ENCODE assay signal across 8 cellular contexts in the genomic region with DNA sequence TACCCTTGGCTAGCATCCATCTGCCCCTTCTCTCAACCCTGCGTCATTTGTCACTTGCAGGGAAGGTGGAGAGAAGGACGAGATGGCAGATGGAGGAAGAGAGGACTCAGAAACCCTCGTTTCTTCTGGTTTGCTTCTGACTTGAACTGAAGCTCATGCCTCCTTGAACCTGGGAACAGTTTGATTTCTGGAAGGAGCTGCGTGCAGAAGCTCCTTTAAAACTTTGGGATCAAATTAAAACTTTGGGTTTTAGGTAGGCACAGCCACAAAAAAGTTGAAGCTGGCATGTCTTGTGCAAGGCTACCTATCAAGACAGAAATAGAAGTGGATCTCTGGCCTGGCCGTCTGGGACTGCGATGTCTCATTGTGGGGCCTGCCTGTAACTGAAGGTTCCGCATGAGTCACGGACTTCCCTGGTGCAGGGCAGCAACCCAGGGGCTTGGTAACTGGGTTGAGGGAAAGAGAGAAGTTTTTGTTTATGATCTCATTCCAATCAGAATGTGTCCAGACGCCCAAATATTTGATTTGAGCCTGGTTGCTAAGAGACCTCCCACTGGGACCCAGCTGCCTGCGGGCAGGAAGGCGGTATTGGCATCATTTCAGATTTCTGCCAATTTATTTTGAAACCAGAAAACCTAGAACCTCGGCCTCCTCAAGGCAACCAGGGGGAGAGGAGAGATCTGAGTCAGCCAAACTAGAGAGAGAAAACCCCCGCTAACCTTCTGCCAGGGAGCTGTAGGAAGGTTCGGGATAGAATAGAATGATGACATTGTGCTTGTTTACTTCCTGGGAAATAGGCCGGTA. TPM values are rescaled to one million over a fixed set of nuclear protein-coding genes. Genes with fewer than 3 reads are reported as not detected.
DNase-seq lines count a peak whose midpoint lies in the region; ATAC-seq and TF ChIP-seq lines count a peak whose summit lies in the region.

No MANE protein-coding gene starts in this region.

- peak overlapping the region in 2 of 12 donors; percentile 7 to 19 for H3K4me3 ChIP-seq in heart left ventricle
- peak overlapping the region in 1 of 3 donors; percentile 27 for H3K4me3 ChIP-seq in skeletal muscle tissue (ENCODE audit: low read length in 3 of 3)

- H3K4me3 Mint-ChIP-seq in activated T-cell treated with anti-CD3 and anti-CD28 coated beads, Interleukin-2, amount 50 U/mL, for 4 hours: peak overlapping the region; percentile 2

- peaks cover 12% of the 10 kb centered on the region for H3K4me1 Mint-ChIP-seq in activated T-cell treated with anti-CD3 and anti-CD28 coated beads, Interleukin-2, amount 50 U/mL, for 4 hours (ENCODE audit: low read depth)

- H3K36me3 Mint-ChIP-seq in activated T-cell treated with anti-CD3 and anti-CD28 coated beads, Interleukin-2, amount 50 U/mL, for 4 hours (ENCODE audit: insufficient read depth): no peaks in the 10 kb centered on the region

- peak overlapping the region in 9 of 12 donors; percentile 19 to 71 (median 56) for H3K27ac ChIP-seq in heart left ventricle
- H3K27ac ChIP-seq in skeletal muscle tissue (ENCODE audit: low read depth, low read length): peak overlapping the region; percentile 4

- H3K4me1 ChIP-seq in heart left ventricle (peaks cover 0 to 19% (median 11%) of the 10 kb centered on the region in 12 donors), skeletal muscle tissue (ENCODE audit: control insufficient read depth in 3 of 3, insufficient read depth in 3 of 3, low read length in 3 of 3) (peaks cover 0 to 8% (median 5%) of the 10 kb centered on the region in 3 donors)

- TF ChIP-seq POLR2A in heart left ventricle (IDR thresholded peaks at IDR 0.05): no peak

- DNase-seq in ACHN (peak; percentile 84), GM13977 (ENCODE audit: low spot score) (peak; percentile 68), NCI-H2171 (lab: John Stamatoyannopoulos, UW) (peak; percentile 66), heart left ventricle (peak; percentile 26 to 78 (median 71))
- DNase-seq in activated T-cell treated with anti-CD3 and anti-CD28 coated beads, Interleukin-2, amount 50 U/mL, for 4 hours: peak; percentile 26
- DNase-seq in activated CD4-positive, CD25-positive, alpha-beta regulatory T cell treated with anti-CD3 and anti-CD28 coated beads, Interleukin-2, amount 50 U/mL, for 72 hours: no peak

- H3K27me3 ChIP-seq in heart left ventricle (no peaks in the 10 kb centered on the region), skeletal muscle tissue (ENCODE audit: control insufficient read depth in 3 of 3, insufficient read depth in 3 of 3, low read length in 3 of 3) (no peaks in the 10 kb centered on the region)

- intact Hi-C loops in heart left ventricle (cut with DNase I): no loop called here

- no peak for TF ChIP-seq CTCF in GM13977 (IDR thresholded peaks at IDR 0.05; ENCODE audit: extremely low read depth, insufficient read depth, missing control alignments)
- TF ChIP-seq CTCF in heart left ventricle (IDR thresholded peaks at IDR 0.05): no peak

- peaks cover 0 to 3% (median 0%) of the 10 kb centered on the region in 12 donors for H3K9me3 ChIP-seq in heart left ventricle
- H3K9me3 ChIP-seq in skeletal muscle tissue (ENCODE audit: control insufficient read depth in 3 of 3, low read length in 3 of 3): no peaks in the 10 kb centered on the region

- no peak overlapping the region for H3K9ac ChIP-seq in skeletal muscle tissue (ENCODE audit: low read depth in 1 of 3, low read length in 3 of 3)

- in situ Hi-C loops in ACHN (cut with HindIII; ENCODE audit: low pct_ligation_motif_present, low pct_unique_long_range_greater_than_20kb, low sequenced_read_pairs): no loop called here
- in situ Hi-C loops in GM13977 (cut with MboI; ENCODE audit: low pct_unique_long_range_greater_than_20kb, low sequenced_read_pairs, unreplicated experiment): no loop called here

- H3K9me3 Mint-ChIP-seq in activated T-cell treated with anti-CD3 and anti-CD28 coated beads, Interleukin-2, amount 50 U/mL, for 4 hours: no peaks in the 10 kb centered on the region

- ATAC-seq in HG02885 (IDR thresholded peaks at IDR 0.05; ENCODE audit: poor library complexity, unreplicated experiment) (peak; percentile 79), heart left ventricle (peak; percentile 40 to 94 (median 91))
- ATAC-seq in activated T-cell treated with anti-CD3 and anti-CD28 coated beads, Interleukin-2, amount 50 U/mL, for 4 hours: peak; percentile 72 to 94

- H3K36me3 ChIP-seq in heart left ventricle (no peaks in the 10 kb centered on the region), skeletal muscle tissue (ENCODE audit: control insufficient read depth in 3 of 3, insufficient read depth in 3 of 3, low read length in 3 of 3) (no peaks in the 10 kb centered on the region)

- no peaks in the 10 kb centered on the region for H3K27me3 Mint-ChIP-seq in activated T-cell treated with anti-CD3 and anti-CD28 coated beads, Interleukin-2, amount 50 U/mL, for 4 hours (ENCODE audit: low read depth)

- WGBS in heart left ventricle, 4 donors: 35 to 44% (median 39%) methylated on average over 15 of the region's 15 CpGs

RNA-seq across cellular contexts. Expression of a gene that starts 15.8 kb away (rescaled TPM):
- 1 to 10 TPM; 6.3 to 7.8 (median 6.7) TPM for total RNA-seq in activated T-cell treated with anti-CD3 and anti-CD28 coated beads, Interleukin-2, amount 50 U/mL, for 4 hours
- total RNA-seq in heart left ventricle (10 to 100 TPM in 2 of 9 donors, 1 to 10 TPM in 7; 1.8 to 16.0 (median 3.1) TPM), skeletal muscle tissue (2.1 TPM)
- polyA plus RNA-seq in heart left ventricle: 1 to 10 TPM; 1.4 to 2.0 TPM
